ENCODE assay signal across 11 cellular contexts in the genomic region with DNA sequence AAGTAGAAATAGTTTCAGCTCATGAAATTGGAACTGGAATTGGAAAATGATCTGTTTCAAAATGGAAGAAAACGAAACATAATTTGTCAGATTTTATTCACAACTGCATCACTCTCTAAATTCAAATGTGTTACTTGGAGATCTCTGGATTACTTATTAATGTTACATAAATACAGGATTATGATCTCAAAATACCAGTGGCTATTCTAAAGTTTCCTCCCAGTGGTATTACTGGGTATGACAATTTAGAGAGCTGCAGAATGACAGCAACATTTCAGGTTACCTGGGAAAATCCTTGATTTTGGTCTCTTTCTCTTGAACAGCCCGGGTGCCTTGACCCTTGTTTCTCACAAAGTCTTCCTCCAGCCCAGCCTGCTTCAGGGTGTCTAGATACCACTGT. TPM values are rescaled to one million over a fixed set of nuclear protein-coding genes. Genes with fewer than 3 reads are reported as not detected.
A peak's percentile ranks its signal among the peaks of the same experiment; 100 is the strongest.
DNase-seq lines count a peak whose midpoint lies in the region; ATAC-seq, FAIRE-seq and TF ChIP-seq lines count a peak whose summit lies in the region.
"Had no signal": no experiment of that assay in that cellular context is flagged by ENCODE, and none has a peak within 500 bp of the region (broad histone marks: within the 10 kb centered on the region; RNA-seq: fewer than 3 reads in every experiment).

No MANE protein-coding gene starts in this region.

- ATAC-seq in GM19035 (IDR thresholded peaks at IDR 0.05; ENCODE audit: unreplicated experiment), result no peak
- ATAC-seq: sciatic nerve had no signal

- H3K27me3 ChIP-seq in small intestine (ENCODE audit: control insufficient read depth in 2 of 2, insufficient read depth in 2 of 2, low read length in 2 of 2), result no peaks in the 10 kb centered on the region
- H3K27me3 ChIP-seq: hepatocyte had no signal

- WGBS in small intestine, 3 donors, result 75 to 88% (median 77%) methylated on average over 2 of the region's 2 CpGs

- no peak overlapping the region for H3K27ac ChIP-seq in small intestine (ENCODE audit: low read depth in 1 of 2, low read length in 1 of 2)
- H3K27ac ChIP-seq: hepatocyte had no signal

- peak; percentile 0 for DNase-seq in NOMO-1 treated with DMSO at 0.1 percent for 48 hours (lab: John Stamatoyannopoulos, UW; ENCODE audit: unreplicated experiment)
- DNase-seq in NOMO-1 treated with dmso at 0.1 percent for 144 hours (lab: John Stamatoyannopoulos, UW; ENCODE audit: unreplicated experiment), result no peak
- peak; percentile 18 for DNase-seq in NCI-H69 (lab: John Stamatoyannopoulos, UW)
- DNase-seq in epithelial cell of proximal tubule (ENCODE audit: low read depth), result no peak
- peak; percentile 14 for DNase-seq in small intestine
- DNase-seq in NCI-H1092 treated with DMSO at 0.1 percent for 48 hours (lab: John Stamatoyannopoulos, UW), result no peak
- DNase-seq in stimulated activated CD4-positive, alpha-beta T cell treated with anti-CD3 and anti-CD28 coated beads, Interleukin-4, amount 100 ng/mL, for 4 hours, result no peak
- DNase-seq: activated naive CD4-positive, alpha-beta T cell treated with anti-CD3 and anti-CD28 coated beads for 36 hours had no signal

- FAIRE-seq in small intestine (lab: Jason Lieb, UNC), result no peak

- H3K4me1 ChIP-seq in small intestine (ENCODE audit: control insufficient read depth in 2 of 2, insufficient read depth in 1 of 2, low read depth in 1 of 2, low read length in 1 of 2), result no peaks in the 10 kb centered on the region

- H3K9me3 ChIP-seq in small intestine (ENCODE audit: control insufficient read depth, low read depth), result no peaks in the 10 kb centered on the region

- no peak overlapping the region for H3K4me3 ChIP-seq in epithelial cell of proximal tubule (ENCODE audit: low read depth, low read length)
- H3K4me3 ChIP-seq in small intestine (ENCODE audit: low read depth in 1 of 2, low read length in 2 of 2), result no peak overlapping the region
- H3K4me3 ChIP-seq: hepatocyte had no signal

- TF ChIP-seq CTCF in epithelial cell of proximal tubule (conservative IDR thresholded peaks at IDR 0.05; ENCODE audit: low read depth, low read length), result peak; percentile 41

- H3K36me3 ChIP-seq in small intestine (ENCODE audit: control insufficient read depth in 2 of 2, insufficient read depth in 2 of 2, low read length in 2 of 2), result peaks cover 0 to 12% of the 10 kb centered on the region in 2 donors

RNA-seq across cellular contexts. Expression of a gene that starts 14.2 kb away (rescaled TPM):
- 1.7 and 2.7 TPM in 2 replicates for total RNA-seq in epithelial cell of proximal tubule
- 1 to 10 TPM; 2.0 to 5.1 (median 2.4) TPM for polyA plus RNA-seq in small intestine

RNA-seq across cellular contexts. Expression of a gene that starts 14.4 kb away (rescaled TPM):
- 27.3 and 38.1 TPM in 2 replicates for total RNA-seq in epithelial cell of proximal tubule
- 10 to 100 TPM in 2 of 3 donors, 1 to 10 TPM in 1; 10.0 to 18.8 (median 18.7) TPM for polyA plus RNA-seq in small intestine

RNA-seq across cellular contexts. Expression of a gene that starts 49.0 kb away (rescaled TPM):
- 43.8 and 52.9 TPM in 2 replicates for total RNA-seq in epithelial cell of proximal tubule
- 10 to 100 TPM; 30.7 to 50.1 (median 37.3) TPM for polyA plus RNA-seq in small intestine

Comparison
In these comparisons a context has a peak if more than half of its experiments do, and no peak if none do; other contexts are left out.
1. DNase-seq: peak in NOMO-1 treated with DMSO at 0.1 percent for 48 hours (single experiment), NCI-H69 (single experiment) and small intestine (single experiment); none in NOMO-1 treated with dmso at 0.1 percent for 144 hours (single experiment), epithelial cell of proximal tubule (single experiment), NCI-H1092 treated with DMSO at 0.1 percent for 48 hours (single experiment) and stimulated activated CD4-positive, alpha-beta T cell treated with anti-CD3 and anti-CD28 coated beads, Interleukin-4, amount 100 ng/mL, for 4 hours (0 of 2).